8 cellular contexts compared by ENCODE assay signal in the genomic region with DNA sequence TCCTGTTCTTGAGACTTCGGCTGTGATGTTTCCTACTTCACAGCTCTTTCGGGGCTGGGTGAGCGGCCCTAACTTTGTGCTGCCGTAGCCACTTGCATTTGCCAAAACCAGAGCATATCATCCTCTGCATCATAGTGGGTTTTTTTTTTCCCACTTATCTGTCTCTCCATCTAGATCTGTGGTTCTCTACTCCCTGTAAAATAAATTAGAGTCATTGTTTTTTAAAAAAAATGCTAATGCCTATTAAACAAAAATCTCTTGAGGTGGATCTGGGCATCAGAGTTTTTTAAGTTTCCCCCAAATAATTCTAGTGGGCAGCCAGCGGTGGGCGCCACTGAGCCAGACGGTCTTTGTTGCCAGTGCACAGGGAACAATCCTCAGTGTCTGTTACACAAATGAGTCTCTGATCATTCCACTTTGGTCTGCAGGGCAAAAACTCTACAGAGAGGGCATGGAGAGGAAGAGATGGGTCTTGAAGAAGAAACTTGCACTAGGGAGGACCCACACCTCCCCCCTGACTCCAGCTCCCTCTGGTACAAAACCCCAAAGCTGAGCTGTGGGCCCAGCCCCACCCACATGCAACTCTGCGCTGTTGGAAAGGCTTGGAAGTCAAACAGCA.
A peak's percentile ranks its signal among the peaks of the same experiment; 100 is the strongest.
DNase-seq lines count a peak whose midpoint lies in the region; ATAC-seq and TF ChIP-seq lines count a peak whose summit lies in the region.

No MANE protein-coding gene starts in this region.

- H3K27me3 Mint-ChIP-seq in HFFc6 (ENCODE audit: insufficient read depth), result peaks cover 18% of the 10 kb centered on the region
- H3K27me3 Mint-ChIP-seq in activated CD4-positive, alpha-beta T cell treated with anti-CD3 and anti-CD28 coated beads, Interleukin-2, amount 10 ng/mL, durations not matched to agents 7 days and 5 days, result no peaks in the 10 kb centered on the region

- POLR2A ChIA-PET in activated CD4-positive, alpha-beta T cell treated with anti-CD3 and anti-CD28 coated beads, Interleukin-2, amount 10 ng/mL, durations not matched to agents 7 days and 5 days (lab: Charles Lee), result interaction anchor here (1.4 to 1.5 kb wide), 2 partner anchors 27 to 359 kb away, joined by 3 to 4 read pairs; partner anchors contain the start of gene ETV6

- no peak for ATAC-seq in GM21423 (IDR thresholded peaks at IDR 0.05; ENCODE audit: unreplicated experiment)

- no peak overlapping the region for H3K4me3 Mint-ChIP-seq in HFFc6
- H3K4me3 Mint-ChIP-seq in activated CD4-positive, alpha-beta T cell treated with anti-CD3 and anti-CD28 coated beads, Interleukin-2, amount 10 ng/mL, durations not matched to agents 7 days and 5 days, result peak overlapping the region; percentile 68

- CTCF ChIA-PET in activated CD4-positive, alpha-beta T cell treated with anti-CD3 and anti-CD28 coated beads, Interleukin-2, amount 10 ng/mL, durations not matched to agents 7 days and 5 days (lab: Charles Lee), result interaction anchor here (0.6 to 4.2 kb wide), 19 partner anchors 8 to 434 kb away, joined by 3 to 23 read pairs (median 4); no protein-coding TSS in a partner anchor

- H3K36me3 Mint-ChIP-seq in HFFc6 (ENCODE audit: low read depth), result no peaks in the 10 kb centered on the region
- peaks cover 23% of the 10 kb centered on the region for H3K36me3 Mint-ChIP-seq in activated CD4-positive, alpha-beta T cell treated with anti-CD3 and anti-CD28 coated beads, Interleukin-2, amount 10 ng/mL, durations not matched to agents 7 days and 5 days (ENCODE audit: low read depth)

- peaks cover 48% of the 10 kb centered on the region for H3K4me1 Mint-ChIP-seq in HFFc6 (ENCODE audit: low read depth)
- H3K4me1 Mint-ChIP-seq in activated CD4-positive, alpha-beta T cell treated with anti-CD3 and anti-CD28 coated beads, Interleukin-2, amount 10 ng/mL, durations not matched to agents 7 days and 5 days, result peaks cover 75% of the 10 kb centered on the region

- peak; percentile 71 for TF ChIP-seq CTCF in HFFc6 (IDR thresholded peaks at IDR 0.05)

- H3K27ac Mint-ChIP-seq in HFFc6, result no peak overlapping the region
- peak overlapping the region; percentile 97 for H3K27ac Mint-ChIP-seq in activated CD4-positive, alpha-beta T cell treated with anti-CD3 and anti-CD28 coated beads, Interleukin-2, amount 10 ng/mL, durations not matched to agents 7 days and 5 days

- no peaks in the 10 kb centered on the region for H3K9me3 Mint-ChIP-seq in HFFc6
- peaks cover 13% of the 10 kb centered on the region for H3K9me3 Mint-ChIP-seq in activated CD4-positive, alpha-beta T cell treated with anti-CD3 and anti-CD28 coated beads, Interleukin-2, amount 10 ng/mL, durations not matched to agents 7 days and 5 days

- peak; percentile 8 to 12 for DNase-seq in AML-193 (lab: John Stamatoyannopoulos, UW)
- no peak for DNase-seq in HFFc6
- peak; percentile 49 for DNase-seq in activated CD4-positive, alpha-beta T cell treated with anti-CD3 and anti-CD28 coated beads, Interleukin-2, amount 10 ng/mL, durations not matched to agents 7 days and 5 days
- peak; percentile 10 for DNase-seq in glomerular visceral epithelial cell (ENCODE audit: extremely low spot score)
- DNase-seq in NCI-H446 (lab: John Stamatoyannopoulos, UW), result no peak
- DNase-seq in NCI-H2081 treated with DMSO at 0.1 percent for 48 hours (lab: John Stamatoyannopoulos, UW), result no peak
- DNase-seq in A172 (ENCODE audit: low spot score), result no peak

Comparison
In these comparisons a context has a peak if more than half of its experiments do, and no peak if none do; other contexts are left out.
1. DNase-seq: peak in AML-193 (2 of 2), activated CD4-positive, alpha-beta T cell treated with anti-CD3 and anti-CD28 coated beads, Interleukin-2, amount 10 ng/mL, durations not matched to agents 7 days and 5 days (single experiment) and glomerular visceral epithelial cell (single experiment); none in HFFc6 (single experiment), NCI-H446 (0 of 2), NCI-H2081 treated with DMSO at 0.1 percent for 48 hours (single experiment) and A172 (single experiment).